In the genomic region with DNA sequence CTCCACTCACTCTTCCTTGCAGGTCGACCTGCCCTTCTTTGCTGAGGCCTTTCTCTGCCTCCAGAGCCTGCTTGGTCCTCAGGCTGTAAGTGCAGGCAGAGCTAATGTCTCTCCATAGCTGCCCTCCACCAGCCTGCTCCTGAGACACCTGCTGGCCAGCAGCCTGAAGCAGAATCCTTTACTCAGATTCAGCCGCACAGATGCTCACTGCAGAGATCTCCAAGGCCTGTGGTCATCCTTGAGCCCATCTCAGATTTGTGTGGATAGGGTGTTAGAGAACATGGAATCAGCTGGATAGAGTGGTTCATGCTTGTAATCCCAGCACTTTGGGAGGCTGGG, we compare ENCODE assay signal across 1 cellular context.
TF ChIP-seq lines count a peak whose summit lies in the region.

No MANE protein-coding gene starts in this region.

TF ChIP-seq in HCT116, 20 proteins besides CTCF, POLR2A, EP300 and RAD21 (continued from another document):
- TF ChIP-seq, protein P1, sequence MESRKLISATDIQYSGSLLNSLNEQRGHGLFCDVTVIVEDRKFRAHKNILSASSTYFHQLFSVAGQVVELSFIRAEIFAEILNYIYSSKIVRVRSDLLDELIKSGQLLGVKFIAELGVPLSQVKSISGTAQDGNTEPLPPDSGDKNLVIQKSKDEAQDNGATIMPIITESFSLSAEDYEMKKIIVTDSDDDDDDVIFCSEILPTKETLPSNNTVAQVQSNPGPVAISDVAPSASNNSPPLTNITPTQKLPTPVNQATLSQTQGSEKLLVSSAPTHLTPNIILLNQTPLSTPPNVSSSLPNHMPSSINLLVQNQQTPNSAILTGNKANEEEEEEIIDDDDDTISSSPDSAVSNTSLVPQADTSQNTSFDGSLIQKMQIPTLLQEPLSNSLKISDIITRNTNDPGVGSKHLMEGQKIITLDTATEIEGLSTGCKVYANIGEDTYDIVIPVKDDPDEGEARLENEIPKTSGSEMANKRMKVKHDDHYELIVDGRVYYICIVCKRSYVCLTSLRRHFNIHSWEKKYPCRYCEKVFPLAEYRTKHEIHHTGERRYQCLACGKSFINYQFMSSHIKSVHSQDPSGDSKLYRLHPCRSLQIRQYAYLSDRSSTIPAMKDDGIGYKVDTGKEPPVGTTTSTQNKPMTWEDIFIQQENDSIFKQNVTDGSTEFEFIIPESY (IDR thresholded peaks at IDR 0.05; ENCODE audit: extremely low read depth, insufficient replicate concordance, low read length), result no peak
TF ChIP-seq in HCT116: peak in this region for 0.
